18 cellular contexts compared by ENCODE assay signal in genomic region chr21:29316806-29317205, GRCh38. TPM values are rescaled to one million over a fixed set of nuclear protein-coding genes. Genes with fewer than 3 reads are reported as not detected.
A peak's percentile ranks its signal among the peaks of the same experiment; 100 is the strongest.
DNase-seq lines count a peak whose midpoint lies in the region; ATAC-seq and TF ChIP-seq lines count a peak whose summit lies in the region.
"Had no signal": no experiment of that assay in that cellular context is flagged by ENCODE, and none has a peak within 500 bp of the region (broad histone marks: within the 10 kb centered on the region; RNA-seq: fewer than 3 reads in every experiment).

No MANE protein-coding gene starts in this region.

- no peak overlapping the region for H4K8ac ChIP-seq in mesenchymal stem cell (ENCODE audit: low read length)

- H3K14ac ChIP-seq in mesenchymal stem cell (ENCODE audit: low read length in 2 of 2) = no peak overlapping the region

- no peak for TF ChIP-seq CTCF in CD14-positive monocyte (IDR thresholded peaks at IDR 0.05)
- TF ChIP-seq CTCF in spleen (IDR thresholded peaks at IDR 0.05 in 8 of 11, conservative IDR thresholded peaks at IDR 0.05 in 3 of 11) = no peak
- no peak for TF ChIP-seq CTCF in MM.1S (IDR thresholded peaks at IDR 0.05; ENCODE audit: low read length)

- no peak overlapping the region for H3K4ac ChIP-seq in mesenchymal stem cell (ENCODE audit: low read depth in 1 of 2, low read length in 2 of 2)

- H3K4me1 ChIP-seq in mesenchymal stem cell (ENCODE audit: control insufficient read depth, insufficient read depth, low read depth, low read length) = peaks cover 11% of the 10 kb centered on the region
- peaks cover 0 to 86% (median 58%) of the 10 kb centered on the region in 6 donors for H3K4me1 ChIP-seq in spleen
- no peaks in the 10 kb centered on the region for H3K4me1 ChIP-seq in MM.1S (ENCODE audit: low read length)

- H3F3A ChIP-seq in MM.1S (ENCODE audit: insufficient read depth, low read length) = no peaks in the 10 kb centered on the region

- H3K27me3 ChIP-seq in mesenchymal stem cell (ENCODE audit: control insufficient read depth in 1 of 2, insufficient read depth in 1 of 2, low read length in 2 of 2) (no peaks in the 10 kb centered on the region), spleen (replicated peaks in 1 of 7) (no peaks in the 10 kb centered on the region), MM.1S (replicated peaks; ENCODE audit: insufficient read depth, low read length) (no peaks in the 10 kb centered on the region)

- H2BK5ac ChIP-seq in mesenchymal stem cell (ENCODE audit: low read depth, low read length, poor library complexity, severe bottlenecking) = no peak overlapping the region

- H3K36me3 ChIP-seq in mesenchymal stem cell (ENCODE audit: control insufficient read depth in 1 of 2, insufficient read depth in 2 of 2, low read depth in 1 of 2, low read length in 2 of 2) (peaks cover 4 to 20% of the 10 kb centered on the region in 2 experiments), spleen (peaks cover 0 to 12% (median 10%) of the 10 kb centered on the region in 6 donors), MM.1S (replicated peaks; ENCODE audit: insufficient read depth, low read length) (0 out of 2 replicates have a peak, but pooled peaks cover 3% of the 10 kb centered on the region)

- no peak overlapping the region for H4K91ac ChIP-seq in mesenchymal stem cell (ENCODE audit: low read length)

- no peaks in the 10 kb centered on the region for H3K79me1 ChIP-seq in mesenchymal stem cell (replicated peaks; ENCODE audit: low read length, poor library complexity, severe bottlenecking)

- H3K27me3 Mint-ChIP-seq in CD14-positive monocyte (ENCODE audit: low read depth in 3 of 3) = peaks cover 0 to 2% (median 0%) of the 10 kb centered on the region in 3 donors
- no peaks in the 10 kb centered on the region for H3K27me3 Mint-ChIP-seq in T-helper 17 cell
- H3K27me3 Mint-ChIP-seq: CD4-positive, alpha-beta memory T cell; IgD-negative memory B cell had no signal

- H3K36me3 Mint-ChIP-seq in CD14-positive monocyte (peaks cover 49 to 58% of the 10 kb centered on the region in 2 donors), T-helper 17 cell (ENCODE audit: low read depth) (peaks cover 2% of the 10 kb centered on the region)

- H3K27ac Mint-ChIP-seq in CD14-positive monocyte (peak overlapping the region; percentile 29 to 89 (median 83)), T-helper 17 cell (peak overlapping the region; percentile 56)

- intact Hi-C loops in CD14-positive monocyte (cut with micrococcal nuclease) = no loop called here
- intact Hi-C loops in spleen (cut with DNase I; ENCODE audit: low total_unique reads) = no loop called here

- H2AFZ ChIP-seq in mesenchymal stem cell (ENCODE audit: low read depth, low read length) (no peak overlapping the region), MM.1S (ENCODE audit: low read length) (no peak overlapping the region)

- DNase-seq in CD14-positive monocyte (ENCODE audit: low spot score) (no peak), T-helper 17 cell (no peak), mesenchymal stem cell (no peak), spleen (no peak), NCI-H2227 (lab: John Stamatoyannopoulos, UW; ENCODE audit: unreplicated experiment) (no peak), NCI-H2171 (lab: John Stamatoyannopoulos, UW) (no peak), MM.1S (no peak)
- DNase-seq: 8988T; C1 segment of cervical spinal cord; Calu3; CD4-positive, alpha-beta memory T cell; DMS79 treated with DMSO at 0.1 percent for 48 hours; GOT3; H7; HFFc6 had no signal

- no peak overlapping the region for H2BK12ac ChIP-seq in mesenchymal stem cell (ENCODE audit: low read length in 2 of 2)

- no peak overlapping the region for H3K9ac ChIP-seq in mesenchymal stem cell (ENCODE audit: low read length)
- no peak overlapping the region for H3K9ac ChIP-seq in MM.1S (ENCODE audit: low read length)

- H3K9me3 ChIP-seq in T-helper 17 cell (ENCODE audit: control insufficient read depth, low read length, poor library complexity, severe bottlenecking) (peaks cover 5% of the 10 kb centered on the region), mesenchymal stem cell (ENCODE audit: control insufficient read depth, low read length) (no peaks in the 10 kb centered on the region), spleen (peaks cover 0 to 3% (median 0%) of the 10 kb centered on the region in 8 donors), MM.1S (replicated peaks; ENCODE audit: insufficient read depth, low read length) (no peaks in the 10 kb centered on the region)

- H3K4me3 Mint-ChIP-seq in CD14-positive monocyte = no peak overlapping the region
- no peak overlapping the region for H3K4me3 Mint-ChIP-seq in T-helper 17 cell
- H3K4me3 Mint-ChIP-seq: CD4-positive, alpha-beta memory T cell; HFFc6 had no signal

- no peak overlapping the region for H3K4me3 ChIP-seq in mesenchymal stem cell (ENCODE audit: insufficient read depth in 1 of 2, low read depth in 1 of 2, low read length in 2 of 2)
- H3K4me3 ChIP-seq in spleen = no peak overlapping the region
- no peak overlapping the region for H3K4me3 ChIP-seq in MM.1S (ENCODE audit: low read length)

- peaks cover 0 to 8% (median 4%) of the 10 kb centered on the region in 7 donors for H3K9me3 Mint-ChIP-seq in CD14-positive monocyte
- H3K9me3 Mint-ChIP-seq: HFFc6 had no signal

- 95% methylated on average over 4 of the region's 4 CpGs for WGBS in mesenchymal stem cell
- 71 to 94% (median 89%) methylated on average over 4 of the region's 4 CpGs for WGBS in spleen, 5 donors

- peak overlapping the region; percentile 13 for H2AK5ac ChIP-seq in mesenchymal stem cell (ENCODE audit: low read length, severe bottlenecking)

- H3K27ac ChIP-seq in mesenchymal stem cell (ENCODE audit: low read length, poor library complexity, severe bottlenecking) (no peak overlapping the region), spleen (peak overlapping the region in 5 of 8 donors; percentile 3 to 69 (median 53)), MM.1S (ENCODE audit: low read length) (no peak overlapping the region)

- TF ChIP-seq POLR2A in spleen (IDR thresholded peaks at IDR 0.05) = no peak

- H3K79me2 ChIP-seq in MM.1S (ENCODE audit: low read length) = peaks cover 100% of the 10 kb centered on the region

- H3K4me2 ChIP-seq in mesenchymal stem cell (ENCODE audit: low read length, poor library complexity, severe bottlenecking) (no peak overlapping the region), MM.1S (ENCODE audit: low read depth, low read length) (no peak overlapping the region)

- no peaks in the 10 kb centered on the region for H3K9me2 ChIP-seq in MM.1S (replicated peaks; ENCODE audit: insufficient read depth, low read length)

- no peak overlapping the region for H2BK120ac ChIP-seq in mesenchymal stem cell (ENCODE audit: low read depth, low read length)

- no peak overlapping the region for H3K18ac ChIP-seq in mesenchymal stem cell (ENCODE audit: low read depth in 1 of 2, low read length in 2 of 2)

- peaks cover 39% of the 10 kb centered on the region for H4K20me1 ChIP-seq in MM.1S (ENCODE audit: insufficient read depth, low read length)

- no peak overlapping the region for H3K23ac ChIP-seq in mesenchymal stem cell (ENCODE audit: low read length in 2 of 2)

- peaks cover 80% of the 10 kb centered on the region for H3K4me1 Mint-ChIP-seq in CD14-positive monocyte
- peaks cover 49% of the 10 kb centered on the region for H3K4me1 Mint-ChIP-seq in T-helper 17 cell

- ATAC-seq in T-helper 17 cell (no peak), HG03469 (IDR thresholded peaks at IDR 0.05; ENCODE audit: unreplicated experiment) (no peak)
- ATAC-seq: HCT116 had no signal

- H2BK15ac ChIP-seq in mesenchymal stem cell (ENCODE audit: low read depth, poor library complexity, severe bottlenecking) = no peak overlapping the region

RNA-seq across cellular contexts. Expression of gene BACH1, which starts 18.1 kb away (rescaled TPM):
- polyA plus RNA-seq in CD14-positive monocyte (100 to 1,000 TPM; 148 to 199 TPM), spleen (1 to 10 TPM; 6.7 to 9.8 (median 7.2) TPM)
- total RNA-seq in T-helper 17 cell (10 to 100 TPM; 55.6 to 64.2 TPM), spleen (100 to 1,000 TPM in 4 of 7 donors, 10 to 100 TPM in 3; 60.5 to 131 (median 102) TPM)
- 34.9 TPM for polyA plus RNA-seq in mesenchymal stem cell (2013, experiment 1 of 2)
- polyA plus RNA-seq in mesenchymal stem cell (2013, experiment 2 of 2) = 36.8 TPM

Comparison
In these comparisons a context has a peak if more than half of its experiments do, and no peak if none do; other contexts are left out.
1. H3K27ac ChIP-seq: peak in spleen (5 of 8); none in mesenchymal stem cell (single experiment) and MM.1S (single experiment).